Comparison of ENCODE assay signal across 8 cellular contexts in the genomic region with DNA sequence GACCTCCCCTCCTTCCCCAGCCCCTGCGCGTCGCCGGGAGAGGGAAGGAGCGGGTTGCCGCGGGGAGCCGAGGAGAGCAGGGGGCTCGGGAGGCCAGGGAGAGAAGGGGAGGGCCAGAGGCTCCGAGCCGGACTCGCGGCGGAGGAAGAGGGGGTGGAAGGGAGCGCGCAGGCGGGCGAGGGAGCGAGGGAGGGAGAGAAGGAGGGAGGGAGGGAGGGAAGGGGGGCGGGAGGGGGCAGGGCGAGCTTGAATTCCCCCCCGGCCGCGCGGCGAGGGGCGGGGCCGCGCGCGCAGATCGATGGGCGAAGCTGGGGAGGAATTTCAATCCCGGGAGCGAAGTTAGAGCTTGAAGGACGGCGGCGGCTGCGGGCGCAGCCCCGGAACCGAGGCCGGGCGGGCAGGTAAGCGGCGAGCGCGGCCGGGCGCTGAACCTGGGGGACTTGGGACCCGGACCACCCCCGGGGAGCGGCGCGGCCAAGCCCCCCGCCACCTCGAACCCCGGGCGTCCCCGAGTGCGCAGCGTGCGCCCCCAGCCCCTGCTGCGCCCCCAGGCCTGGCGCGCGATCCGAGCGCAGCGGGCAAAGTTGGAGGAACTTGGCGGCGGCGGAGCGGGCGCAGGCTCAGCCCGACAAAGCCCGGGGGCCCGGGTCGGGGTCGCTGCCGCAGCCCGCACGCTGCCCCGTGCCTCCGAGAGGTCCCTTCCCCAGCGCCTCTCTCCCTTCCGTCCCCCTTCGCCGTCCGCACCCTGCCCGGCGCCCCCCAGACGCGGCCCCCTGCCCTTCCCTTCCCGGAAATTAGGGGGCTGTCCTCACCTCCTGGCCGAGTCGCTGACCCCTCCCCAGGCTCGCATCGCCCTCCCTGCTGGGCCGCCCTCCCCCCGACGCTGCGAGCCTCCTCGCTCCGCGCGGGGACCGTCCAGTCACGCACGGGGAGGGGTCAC. TPM values are rescaled to one million over a fixed set of nuclear protein-coding genes. Genes with fewer than 3 reads are reported as not detected.
DNase-seq lines count a peak whose midpoint lies in the region; ATAC-seq lines count a peak whose summit lies in the region.

A gene (plus strand): TSS at position 324 of the 940 bp plus-strand sequence. CDS start 74,320 bp downstream, outside the sequence.

- no peak for ATAC-seq in activated naive CD8-positive, alpha-beta T cell treated with anti-CD3 and anti-CD28 coated beads, Interleukin-2, amount 50 U/mL, for 24 hours
- ATAC-seq in aorta (ENCODE audit: low FRiP score) (no peak), GM21737 (IDR thresholded peaks at IDR 0.05; ENCODE audit: unreplicated experiment) (no peak)

- no peak within 1 kb of the TSS for H3K27ac ChIP-seq in aorta (ENCODE audit: low read depth in 1 of 2, low read length in 2 of 2)

- no peaks in the 10 kb centered on the region for H3K9me3 Mint-ChIP-seq in activated naive CD8-positive, alpha-beta T cell (ENCODE audit: low read depth)
- no peaks in the 10 kb centered on the region for H3K9me3 Mint-ChIP-seq in activated naive CD8-positive, alpha-beta T cell treated with anti-CD3 and anti-CD28 coated beads, Interleukin-2, amount 50 U/mL, for 24 hours

- no peaks in the 10 kb centered on the region for H3K36me3 ChIP-seq in aorta (ENCODE audit: control insufficient read depth in 1 of 2, insufficient read depth in 2 of 2, low read length in 1 of 2)

- no peaks in the 10 kb centered on the region for H3K36me3 Mint-ChIP-seq in activated naive CD8-positive, alpha-beta T cell
- H3K36me3 Mint-ChIP-seq in activated naive CD8-positive, alpha-beta T cell treated with anti-CD3 and anti-CD28 coated beads, Interleukin-2, amount 50 U/mL, for 24 hours (ENCODE audit: low read depth), result no peaks in the 10 kb centered on the region

- H3K27ac Mint-ChIP-seq in activated naive CD8-positive, alpha-beta T cell, result no peak within 1 kb of the TSS
- no peak within 1 kb of the TSS for H3K27ac Mint-ChIP-seq in activated naive CD8-positive, alpha-beta T cell treated with anti-CD3 and anti-CD28 coated beads, Interleukin-2, amount 50 U/mL, for 24 hours

- intact Hi-C loops in aorta (cut with DNase I), result loop anchor here in 1 of 2 donors (10.0 kb wide), 2 partner anchors 535 to 675 kb away; no protein-coding TSS in a partner anchor

- H3K27me3 ChIP-seq in aorta (ENCODE audit: control insufficient read depth in 1 of 2, insufficient read depth in 2 of 2, low read length in 1 of 2), result no peaks in the 10 kb centered on the region

- no peaks in the 10 kb centered on the region for H3K9me3 ChIP-seq in aorta (ENCODE audit: control insufficient read depth, low read length)

- no peaks in the 10 kb centered on the region for H3K4me1 ChIP-seq in aorta (ENCODE audit: control insufficient read depth in 1 of 2, insufficient read depth in 2 of 2, low read length in 2 of 2)

- H3K27me3 Mint-ChIP-seq in activated naive CD8-positive, alpha-beta T cell, result peaks cover 10% of the 10 kb centered on the region
- peaks cover 44% of the 10 kb centered on the region for H3K27me3 Mint-ChIP-seq in activated naive CD8-positive, alpha-beta T cell treated with anti-CD3 and anti-CD28 coated beads, Interleukin-2, amount 50 U/mL, for 24 hours

- H3K4me3 ChIP-seq in aorta (ENCODE audit: low read length in 2 of 2), result no peak within 1 kb of the TSS

- no peak for DNase-seq in activated naive CD8-positive, alpha-beta T cell treated with anti-CD3 and anti-CD28 coated beads, Interleukin-2, amount 50 U/mL, for 24 hours
- DNase-seq in astrocyte of the hippocampus (ENCODE audit: low read depth, low spot score) (peak; percentile 83), left kidney (ENCODE audit: low read depth, low spot score) (peak; percentile 95), aorta (peak; percentile 33 to 73), NCI-H187 (lab: John Stamatoyannopoulos, UW) (no peak), NK-92 (lab: John Stamatoyannopoulos, UW; ENCODE audit: unreplicated experiment) (no peak)

- 1% methylated on average over 57 to 110 of the region's 110 CpGs for WGBS in aorta, 2 donors

- peak within 1 kb of the TSS; percentile 77 for H3K4me3 Mint-ChIP-seq in activated naive CD8-positive, alpha-beta T cell
- H3K4me3 Mint-ChIP-seq in activated naive CD8-positive, alpha-beta T cell treated with anti-CD3 and anti-CD28 coated beads, Interleukin-2, amount 50 U/mL, for 24 hours, result no peak within 1 kb of the TSS

- peaks cover 7% of the 10 kb centered on the region for H3K4me1 Mint-ChIP-seq in activated naive CD8-positive, alpha-beta T cell (ENCODE audit: low read depth)
- H3K4me1 Mint-ChIP-seq in activated naive CD8-positive, alpha-beta T cell treated with anti-CD3 and anti-CD28 coated beads, Interleukin-2, amount 50 U/mL, for 24 hours, result peaks cover 3% of the 10 kb centered on the region

RNA-seq across cellular contexts. Expression of the gene that starts here (rescaled TPM):
- 1 to 10 TPM; 1.2 to 4.8 TPM for total RNA-seq in aorta
- under 1 TPM in 1 of 2 donors, not detected in 1; 0.13 TPM for polyA plus RNA-seq in aorta

Comparison
In these comparisons a context has a peak if more than half of its experiments do, and no peak if none do; other contexts are left out.
1. DNase-seq: peak in astrocyte of the hippocampus (single experiment), left kidney (single experiment) and aorta (2 of 2); none in activated naive CD8-positive, alpha-beta T cell treated with anti-CD3 and anti-CD28 coated beads, Interleukin-2, amount 50 U/mL, for 24 hours (single experiment), NCI-H187 (0 of 2) and NK-92 (single experiment).